ENCODE assay signal across 23 cellular contexts in genomic region chr10:113869789-113870188, GRCh38.
"Had no signal": no experiment of that assay in that cellular context is flagged by ENCODE, and none has a peak within 500 bp of the region (broad histone marks: within the 10 kb centered on the region; RNA-seq: fewer than 3 reads in every experiment).

No MANE protein-coding gene starts in this region.

- FAIRE-seq: colon, islet of Langerhans, keratinocyte had no signal

- H3K27me3 ChIP-seq: dorsolateral prefrontal cortex, esophagus muscularis mucosa, gastrocnemius medialis, heart right ventricle, left lung had no signal

- ATAC-seq: gastrocnemius medialis; heart right ventricle; left cardiac atrium; left lung; left ventricle myocardium superior; lower lobe of right lung; mucosa of descending colon; naive thymus-derived CD8-positive, alpha-beta T cell had no signal

- H3K4me3 ChIP-seq: coronary artery, dorsolateral prefrontal cortex, esophagus muscularis mucosa, gastrocnemius medialis, heart right ventricle, left lung, lower lobe of right lung, mucosa of descending colon had no signal

- H3K27ac ChIP-seq: coronary artery, dorsolateral prefrontal cortex, esophagus muscularis mucosa, gastrocnemius medialis, heart right ventricle, left lung, lower lobe of right lung had no signal

- H3K36me3 ChIP-seq: lower lobe of right lung had no signal

- DNase-seq: dermis blood vessel endothelial cell; dorsolateral prefrontal cortex; effector CD4-positive, alpha-beta T cell; effector memory CD4-positive, alpha-beta T cell; foreskin melanocyte; gastrocnemius medialis; glutamatergic neuron; head of caudate nucleus; heart right ventricle; hippocampal formation; left cardiac atrium; left lung; left ventricle myocardium superior; lower lobe of right lung; mesenchymal stem cell; mucosa of descending colon; naive B cell; naive thymus-derived CD8-positive, alpha-beta T cell had no signal

- H3K4me1 ChIP-seq: lower lobe of right lung had no signal

- H3K9me3 ChIP-seq: lower lobe of right lung had no signal
